ENCODE assay signal across 8 cellular contexts in the genomic region with DNA sequence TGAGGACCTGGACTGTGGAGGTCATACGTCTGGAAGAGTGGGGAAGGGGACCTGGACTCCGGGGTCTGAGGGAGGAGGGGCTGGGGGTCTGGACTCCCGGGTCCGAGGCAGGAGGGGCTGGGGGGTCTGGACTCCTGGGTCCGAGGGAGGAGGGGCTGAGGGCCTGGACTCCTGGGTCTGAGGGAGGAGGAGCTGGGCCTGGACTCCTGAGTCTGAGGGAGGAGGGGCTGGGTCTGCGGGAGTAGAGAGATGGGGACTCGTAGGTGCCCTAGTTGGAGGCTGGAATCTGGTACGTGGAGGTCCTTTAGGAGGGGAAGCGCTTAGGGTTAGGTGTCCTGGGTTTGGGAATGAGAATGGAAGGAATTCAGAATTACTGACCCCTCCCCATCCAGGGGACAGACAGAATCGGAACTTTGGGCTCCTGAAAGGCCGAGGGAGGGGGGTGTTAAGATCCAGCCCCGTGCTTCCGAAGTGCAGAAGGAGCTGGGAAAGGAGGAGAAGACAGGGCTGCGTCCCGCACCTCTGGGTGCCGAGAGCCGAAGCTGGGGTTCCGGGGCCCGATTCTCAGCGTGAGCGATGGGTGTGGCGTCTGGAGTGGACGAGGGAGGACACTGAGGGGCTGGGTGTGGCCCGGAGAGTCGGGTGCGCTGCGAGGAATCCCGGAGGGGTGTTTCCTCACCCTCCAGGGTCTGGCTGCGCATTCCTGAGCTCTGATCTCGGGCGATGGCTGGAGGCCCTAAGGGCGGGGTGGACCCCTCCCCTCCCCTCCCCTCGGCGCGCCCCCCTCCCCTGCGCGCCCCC. TPM values are rescaled to one million over a fixed set of nuclear protein-coding genes. Genes with fewer than 3 reads are reported as not detected.
DNase-seq lines count a peak whose midpoint lies in the region; ATAC-seq and TF ChIP-seq lines count a peak whose summit lies in the region.

No MANE protein-coding gene starts in this region.

- peak overlapping the region; percentile 99 for H3K9ac ChIP-seq in trophoblast cell (ENCODE audit: low read length)

- peak overlapping the region; percentile 95 for H3K4ac ChIP-seq in trophoblast cell (ENCODE audit: low read depth, low read length)

- H2BK120ac ChIP-seq in trophoblast cell (ENCODE audit: insufficient read depth, low read length, poor library complexity) = peak overlapping the region; percentile 88

- peak overlapping the region; percentile 59 for H4K8ac ChIP-seq in trophoblast cell (ENCODE audit: low read depth, low read length)

- POLR2A ChIA-PET in activated naive CD8-positive, alpha-beta T cell treated with anti-CD3 and anti-CD28 coated beads, Interleukin-2, amount 10 ng/mL, durations not matched to agents 7 days and 5 days (lab: Charles Lee) = interaction anchor here (0.6 to 4.0 kb wide), 8 partner anchors 9 to 1541 kb away, joined by 3 to 32 read pairs (median 8); a partner anchor contains a TSS

- H3K9me3 Mint-ChIP-seq in activated naive CD8-positive, alpha-beta T cell treated with anti-CD3 and anti-CD28 coated beads, Interleukin-2, amount 10 ng/mL, durations not matched to agents 7 days and 5 days = no peaks in the 10 kb centered on the region

- H3K36me3 ChIP-seq in heart right ventricle (peaks cover 0 to 30% (median 7%) of the 10 kb centered on the region in 9 donors), trophoblast cell (ENCODE audit: control insufficient read depth in 1 of 2, insufficient read depth in 2 of 2, low read length in 2 of 2) (peaks cover 21 to 26% of the 10 kb centered on the region in 2 experiments)

- H4K91ac ChIP-seq in trophoblast cell (ENCODE audit: low read depth, low read length) = peak overlapping the region; percentile 64

- peaks cover 7% of the 10 kb centered on the region for H3K36me3 Mint-ChIP-seq in activated naive CD8-positive, alpha-beta T cell treated with anti-CD3 and anti-CD28 coated beads, Interleukin-2, amount 10 ng/mL, durations not matched to agents 7 days and 5 days

- peaks cover 3 to 52% (median 45%) of the 10 kb centered on the region in 9 donors for H3K4me1 ChIP-seq in heart right ventricle
- peaks cover 12 to 14% of the 10 kb centered on the region in 2 experiments for H3K4me1 ChIP-seq in trophoblast cell (ENCODE audit: control insufficient read depth in 1 of 2, insufficient read depth in 2 of 2, low read length in 2 of 2)

- peak overlapping the region; percentile 83 for H3K4me2 ChIP-seq in trophoblast cell (ENCODE audit: low read length)

- no peak for TF ChIP-seq CTCF in heart right ventricle (IDR thresholded peaks at IDR 0.05)

- H3K9me3 ChIP-seq in heart right ventricle (no peaks in the 10 kb centered on the region), trophoblast cell (ENCODE audit: insufficient read depth, low read depth, low read length) (peaks cover 3% of the 10 kb centered on the region)

- WGBS in heart right ventricle, 2 donors = 0 to 1% methylated on average over 25 to 34 of the region's 37 CpGs
- no CpG with 5 or more reads among the region's 37 CpGs for WGBS in trophoblast cell (ENCODE audit: extremely low coverage, insufficient coverage, insufficient read length)

- peak overlapping the region; percentile 88 for H2BK5ac ChIP-seq in trophoblast cell (ENCODE audit: low read depth, low read length, poor library complexity)

- peak; percentile 79 for DNase-seq in Daoy (ENCODE audit: low read depth)
- DNase-seq in NAMALWA (ENCODE audit: low spot score) = peak; percentile 61
- peak; percentile 69 for DNase-seq in activated naive CD8-positive, alpha-beta T cell treated with anti-CD3 and anti-CD28 coated beads, Interleukin-2, amount 10 ng/mL, durations not matched to agents 7 days and 5 days
- DNase-seq in heart right ventricle = peak; percentile 59 to 61
- peak; percentile 51 to 58 for DNase-seq in trophoblast cell
- no peak for DNase-seq in middle frontal gyrus (ENCODE audit: extremely low spot score, low spot score)
- no peak for DNase-seq in LoVo (ENCODE audit: low spot score)

- intact Hi-C loops in heart right ventricle (cut with DNase I) = loop anchor here in 1 of 10 donors (10.0 kb wide), 1 partner anchor 247 kb away; a partner anchor contains a TSS

- no peak overlapping the region for H3K23ac ChIP-seq in trophoblast cell (ENCODE audit: low read length)

- H2AK5ac ChIP-seq in trophoblast cell (ENCODE audit: low read length) = peak overlapping the region; percentile 49

- peak overlapping the region; percentile 84 for H3K14ac ChIP-seq in trophoblast cell (ENCODE audit: low read length)

- H3K27me3 ChIP-seq in heart right ventricle (no peaks in the 10 kb centered on the region), trophoblast cell (ENCODE audit: insufficient read depth, low read length) (no peaks in the 10 kb centered on the region)

- no peaks in the 10 kb centered on the region for H3K27me3 Mint-ChIP-seq in activated naive CD8-positive, alpha-beta T cell treated with anti-CD3 and anti-CD28 coated beads, Interleukin-2, amount 10 ng/mL, durations not matched to agents 7 days and 5 days

- peak overlapping the region; percentile 15 for H2AFZ ChIP-seq in trophoblast cell (ENCODE audit: insufficient read depth, low read length, poor library complexity)

- peaks cover 26% of the 10 kb centered on the region for H3K79me1 ChIP-seq in trophoblast cell (ENCODE audit: low read length)

- H3K4me1 Mint-ChIP-seq in activated naive CD8-positive, alpha-beta T cell treated with anti-CD3 and anti-CD28 coated beads, Interleukin-2, amount 10 ng/mL, durations not matched to agents 7 days and 5 days = peaks cover 34% of the 10 kb centered on the region

- H3K4me3 Mint-ChIP-seq in activated naive CD8-positive, alpha-beta T cell treated with anti-CD3 and anti-CD28 coated beads, Interleukin-2, amount 10 ng/mL, durations not matched to agents 7 days and 5 days = peak overlapping the region; percentile 98

- peaks cover 22% of the 10 kb centered on the region for H3K79me2 ChIP-seq in trophoblast cell (ENCODE audit: control insufficient read depth, insufficient read depth, low read length, poor library complexity)

- H3K27ac ChIP-seq in heart right ventricle (peak overlapping the region; percentile 63 to 99 (median 97)), trophoblast cell (ENCODE audit: low read depth, low read length) (peak overlapping the region; percentile 85)

- peak overlapping the region; percentile 59 to 97 (median 80) for H3K4me3 ChIP-seq in heart right ventricle
- H3K4me3 ChIP-seq in trophoblast cell (ENCODE audit: low read depth, low read length) = peak overlapping the region; percentile 92

- peak overlapping the region; percentile 37 for H2BK12ac ChIP-seq in trophoblast cell (ENCODE audit: low read length)

- peak overlapping the region; percentile 54 for H4K12ac ChIP-seq in trophoblast cell (ENCODE audit: low read depth, low read length)

- peak overlapping the region; percentile 80 for H3K18ac ChIP-seq in trophoblast cell (ENCODE audit: low read length)

- no peak for ATAC-seq in activated naive CD8-positive, alpha-beta T cell treated with anti-CD3 and anti-CD28 coated beads, Interleukin-2, amount 10 ng/mL, durations not matched to agents 7 days and 5 days (ENCODE audit: low read depth)
- ATAC-seq in heart right ventricle = peak in 7 of 8 donors; percentile 9 to 48 (median 22)
- ATAC-seq in esophagus mucosa = no peak

- H3K27ac Mint-ChIP-seq in activated naive CD8-positive, alpha-beta T cell treated with anti-CD3 and anti-CD28 coated beads, Interleukin-2, amount 10 ng/mL, durations not matched to agents 7 days and 5 days = peak overlapping the region; percentile 92

RNA-seq across cellular contexts. Expression of a gene that starts 0.6 kb away (rescaled TPM):
- 11.2 and 19.0 TPM in 2 replicates for total RNA-seq in Daoy (2014; rRNA removed; shearing (Covaris generic))
- total RNA-seq in activated naive CD8-positive, alpha-beta T cell treated with anti-CD3 and anti-CD28 coated beads, Interleukin-2, amount 10 ng/mL, durations not matched to agents 7 days and 5 days = 10 to 100 TPM; 76.3 to 77.3 TPM
- total RNA-seq in heart right ventricle = 100 to 1,000 TPM in 9 of 10 donors, 10 to 100 TPM in 1; 87.4 to 265 (median 135) TPM
- polyA plus RNA-seq in heart right ventricle = 10 to 100 TPM; 53.7 to 97.1 TPM
- polyA plus RNA-seq in trophoblast cell (2013) = 364 and 407 TPM in 2 replicates
- total RNA-seq in esophagus mucosa = 6.9 TPM

RNA-seq across cellular contexts. Expression of a gene that starts 13.7 kb away (rescaled TPM):
- total RNA-seq in Daoy (2014; rRNA removed; shearing (Covaris generic)) = not detected in 2 replicates
- not detected for total RNA-seq in activated naive CD8-positive, alpha-beta T cell treated with anti-CD3 and anti-CD28 coated beads, Interleukin-2, amount 10 ng/mL, durations not matched to agents 7 days and 5 days
- total RNA-seq in heart right ventricle (not detected), esophagus mucosa (not detected)
- under 1 TPM in 1 of 2 donors, not detected in 1; 0.07 TPM for polyA plus RNA-seq in heart right ventricle
- 0.25 and 0.36 TPM in 2 replicates for polyA plus RNA-seq in trophoblast cell (2013)

RNA-seq across cellular contexts. Expression of a gene that starts 40.8 kb away (rescaled TPM):
- 0.29 and 0.54 TPM in 2 replicates for total RNA-seq in Daoy (2014; rRNA removed; shearing (Covaris generic))
- total RNA-seq in activated naive CD8-positive, alpha-beta T cell treated with anti-CD3 and anti-CD28 coated beads, Interleukin-2, amount 10 ng/mL, durations not matched to agents 7 days and 5 days = not detected
- total RNA-seq in heart right ventricle (not detected), esophagus mucosa (not detected)
- not detected for polyA plus RNA-seq in heart right ventricle
- 0.04 and 0.08 TPM in 2 replicates for polyA plus RNA-seq in trophoblast cell (2013)

RNA-seq across cellular contexts. Expression of a gene that starts 44.2 kb away (rescaled TPM):
- total RNA-seq in Daoy (2014; rRNA removed; shearing (Covaris generic)) = not detected in 2 replicates
- total RNA-seq in activated naive CD8-positive, alpha-beta T cell treated with anti-CD3 and anti-CD28 coated beads, Interleukin-2, amount 10 ng/mL, durations not matched to agents 7 days and 5 days = not detected
- total RNA-seq in heart right ventricle (1 to 10 TPM in 1 of 10 donors, under 1 TPM in 8, not detected in 1; 0.11 to 1.0 (median 0.28) TPM), esophagus mucosa (0.12 TPM)
- polyA plus RNA-seq in heart right ventricle = under 1 TPM; 0.07 to 0.17 TPM
- polyA plus RNA-seq in trophoblast cell (2013) = 0.26 and 0.29 TPM in 2 replicates

Comparison
In these comparisons a context has a peak if more than half of its experiments do, and no peak if none do; other contexts are left out.
1. DNase-seq: peak in Daoy (single experiment), NAMALWA (single experiment), activated naive CD8-positive, alpha-beta T cell treated with anti-CD3 and anti-CD28 coated beads, Interleukin-2, amount 10 ng/mL, durations not matched to agents 7 days and 5 days (single experiment), heart right ventricle (2 of 2) and trophoblast cell (2 of 2); none in middle frontal gyrus (single experiment) and LoVo (single experiment).
2. ATAC-seq: peak in heart right ventricle (7 of 8); none in activated naive CD8-positive, alpha-beta T cell treated with anti-CD3 and anti-CD28 coated beads, Interleukin-2, amount 10 ng/mL, durations not matched to agents 7 days and 5 days (single experiment) and esophagus mucosa (single experiment).